Comparison of ENCODE assay signal across 8 cellular contexts in the genomic region with DNA sequence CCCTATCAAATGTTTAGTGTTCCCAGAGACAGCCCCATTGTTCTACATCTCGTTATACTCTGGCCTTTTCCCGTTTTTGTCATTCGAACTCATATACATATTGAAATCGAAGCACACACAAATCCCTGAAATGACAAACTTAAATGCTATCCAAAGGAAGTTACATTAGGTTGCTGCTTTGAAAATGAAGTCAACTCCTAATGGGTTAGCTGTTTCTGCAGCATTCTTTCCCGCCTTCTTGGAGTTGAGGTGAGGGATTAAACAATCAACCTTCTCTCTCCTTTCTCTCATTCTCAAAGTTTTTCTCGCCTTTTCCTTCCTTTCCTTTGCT. TPM values are rescaled to one million over a fixed set of nuclear protein-coding genes. Genes with fewer than 3 reads are reported as not detected.
DNase-seq lines count a peak whose midpoint lies in the region; ATAC-seq and TF ChIP-seq lines count a peak whose summit lies in the region.

No MANE protein-coding gene starts in this region.

- TF ChIP-seq POLR2A in adrenal gland (IDR thresholded peaks at IDR 0.05) (no peak), right lobe of liver (IDR thresholded peaks at IDR 0.05) (no peak), uterus (IDR thresholded peaks at IDR 0.05) (no peak)

- POLR2A ChIA-PET in HEK293T (lab: Yijun Ruan, JAX), result interaction anchor here (1.4 to 2.2 kb wide), 2 partner anchors 36 to 53 kb away, joined by 4 to 14 read pairs; a partner anchor contains a TSS

- ATAC-seq in right lobe of liver (no peak), GM19463 (IDR thresholded peaks at IDR 0.05; ENCODE audit: unreplicated experiment) (no peak), GM21367 (IDR thresholded peaks at IDR 0.05; ENCODE audit: unreplicated experiment) (no peak)

- CTCF ChIA-PET in HEK293T (lab: Yijun Ruan, JAX), result interaction anchor here (0.8 to 0.9 kb wide), 2 partner anchors 23 to 72 kb away, joined by 3 read pairs; no protein-coding TSS in a partner anchor

- H3K36me3 ChIP-seq in adrenal gland (replicated peaks in 1 of 2), result no peaks in the 10 kb centered on the region
- no peaks in the 10 kb centered on the region for H3K36me3 ChIP-seq in right lobe of liver
- no peaks in the 10 kb centered on the region for H3K36me3 ChIP-seq in uterus

- intact Hi-C loops in adrenal gland (cut with DNase I), result no loop called here
- intact Hi-C loops in right lobe of liver (cut with DNase I), result no loop called here
- intact Hi-C loops in uterus (cut with DNase I; ENCODE audit: low total_unique reads), result no loop called here

- DNase-seq in A172 (ENCODE audit: low spot score) (peak; percentile 11), HEK293T (ENCODE audit: extremely low spot score) (no peak), adrenal gland (no peak), right lobe of liver (no peak), uterus (no peak)
- no peak for DNase-seq in activated CD4-positive, alpha-beta T cell treated with anti-CD3 and anti-CD28 coated beads for 1 hour

- H3K9me3 ChIP-seq in adrenal gland (replicated peaks in 1 of 3) (no peaks in the 10 kb centered on the region), right lobe of liver (no peaks in the 10 kb centered on the region), uterus (no peaks in the 10 kb centered on the region)

- H3K27me3 ChIP-seq in adrenal gland (no peaks in the 10 kb centered on the region), right lobe of liver (no peaks in the 10 kb centered on the region), uterus (no peaks in the 10 kb centered on the region)

- WGBS in adrenal gland, 4 donors, result 10 to 26% (median 19%) methylated on average over 6 of the region's 6 CpGs
- WGBS in right lobe of liver (ENCODE audit: insufficient coverage, low coverage, low lambda C conversion rate, missing lambda C conversion rate), result 32% methylated on average over 6 of the region's 6 CpGs

- H3K4me3 ChIP-seq in adrenal gland, result peak overlapping the region in 2 of 4 donors; percentile 74 to 88
- H3K4me3 ChIP-seq in right lobe of liver, result peak overlapping the region; percentile 57 to 73 (median 71)
- H3K4me3 ChIP-seq in uterus, result peak overlapping the region; percentile 66 to 82

- H3K4me1 ChIP-seq in adrenal gland (replicated peaks in 1 of 2) (peaks cover 5 to 23% of the 10 kb centered on the region in 2 donors), right lobe of liver (no peaks in the 10 kb centered on the region), uterus (peaks cover 0 to 7% of the 10 kb centered on the region in 2 donors)

- H3K27ac ChIP-seq in adrenal gland (peak overlapping the region in 4 of 5 donors; percentile 63 to 88 (median 80)), right lobe of liver (peak overlapping the region in 2 of 3 donors; percentile 36 to 55), uterus (peak overlapping the region; percentile 91 to 96)

- no peak for TF ChIP-seq CTCF in adrenal gland (IDR thresholded peaks at IDR 0.05)
- no peak for TF ChIP-seq CTCF in right lobe of liver (IDR thresholded peaks at IDR 0.05)
- TF ChIP-seq CTCF in uterus (IDR thresholded peaks at IDR 0.05), result no peak

TF ChIP-seq in HEK293T, 16 proteins besides CTCF, POLR2A, EP300 and RAD21:
- peak; percentile 74 for TF ChIP-seq L3MBTL2 (conservative IDR thresholded peaks at IDR 0.05)
- TF ChIP-seq FOXM1 (IDR thresholded peaks at IDR 0.05; ENCODE audit: borderline replicate concordance), result no peak
- no peak for TF ChIP-seq TARDBP (IDR thresholded peaks at IDR 0.05)
- TF ChIP-seq, protein P1, sequence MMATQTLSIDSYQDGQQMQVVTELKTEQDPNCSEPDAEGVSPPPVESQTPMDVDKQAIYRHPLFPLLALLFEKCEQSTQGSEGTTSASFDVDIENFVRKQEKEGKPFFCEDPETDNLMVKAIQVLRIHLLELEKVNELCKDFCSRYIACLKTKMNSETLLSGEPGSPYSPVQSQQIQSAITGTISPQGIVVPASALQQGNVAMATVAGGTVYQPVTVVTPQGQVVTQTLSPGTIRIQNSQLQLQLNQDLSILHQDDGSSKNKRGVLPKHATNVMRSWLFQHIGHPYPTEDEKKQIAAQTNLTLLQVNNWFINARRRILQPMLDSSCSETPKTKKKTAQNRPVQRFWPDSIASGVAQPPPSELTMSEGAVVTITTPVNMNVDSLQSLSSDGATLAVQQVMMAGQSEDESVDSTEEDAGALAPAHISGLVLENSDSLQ (IDR thresholded peaks at IDR 0.05), result no peak
- no peak for TF ChIP-seq NFRKB (IDR thresholded peaks at IDR 0.05)
TF ChIP-seq in HEK293T: peak in this region for 1.

RNA-seq across cellular contexts. Expression of a gene that starts 0.6 kb away (rescaled TPM):
- 6.6 and 7.3 TPM in 2 replicates for total RNA-seq in A172 (2014; rRNA removed; shearing (Covaris generic))
- total RNA-seq in adrenal gland (10 to 100 TPM; 10.9 to 47.7 (median 26.5) TPM), right lobe of liver (10 to 100 TPM in 1 of 6 experiments, 1 to 10 TPM in 5; 3.3 to 15.0 (median 7.4) TPM), uterus (10 to 100 TPM; 27.7 to 82.0 (median 53.7) TPM)
- polyA plus RNA-seq in adrenal gland, result 10 to 100 TPM; 14.8 to 68.3 (median 43.1) TPM

RNA-seq across cellular contexts. Expression of a gene that starts 35.8 kb away (rescaled TPM):
- total RNA-seq in A172 (2014; rRNA removed; shearing (Covaris generic)), result 97.4 and 114 TPM in 2 replicates
- 100 to 1,000 TPM in 7 of 8 donors, 10 to 100 TPM in 1; 76.1 to 194 (median 143) TPM for total RNA-seq in adrenal gland
- polyA plus RNA-seq in adrenal gland, result 10 to 100 TPM; 48.8 to 95.5 (median 92.2) TPM
- 10 to 100 TPM; 45.5 to 82.2 (median 69.1) TPM for total RNA-seq in right lobe of liver
- total RNA-seq in uterus, result 100 to 1,000 TPM in 1 of 4 donors, 10 to 100 TPM in 3; 45.9 to 128 (median 75.4) TPM
